16 cellular contexts compared by ENCODE assay signal in the genomic region with DNA sequence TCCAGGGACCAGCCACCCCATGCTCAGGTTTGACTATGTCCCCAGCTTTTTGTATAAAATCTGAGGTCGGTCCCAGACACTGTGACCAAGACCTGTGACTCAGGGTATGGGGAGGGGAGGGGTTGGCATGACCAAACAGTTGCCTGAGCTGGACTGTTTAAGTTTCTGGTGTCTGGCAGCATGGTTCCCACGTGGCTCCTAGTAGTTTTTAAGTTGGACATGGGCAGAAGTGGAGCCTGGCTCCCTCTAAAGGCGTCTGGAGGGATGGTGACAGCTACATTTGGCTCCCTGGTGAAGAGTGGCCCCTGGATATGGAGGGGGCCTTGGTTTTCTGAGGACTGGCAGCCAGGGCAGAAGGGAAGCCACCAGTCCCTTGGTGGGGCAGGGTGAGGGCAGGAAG. TPM values are rescaled to one million over a fixed set of nuclear protein-coding genes. Genes with fewer than 3 reads are reported as not detected.
DNase-seq lines count a peak whose midpoint lies in the region; ATAC-seq and TF ChIP-seq lines count a peak whose summit lies in the region.
"Had no signal": no experiment of that assay in that cellular context is flagged by ENCODE, and none has a peak within 500 bp of the region (broad histone marks: within the 10 kb centered on the region; RNA-seq: fewer than 3 reads in every experiment).

No MANE protein-coding gene starts in this region.

- TF ChIP-seq CTCF in DOHH2 (IDR thresholded peaks at IDR 0.05; ENCODE audit: low read depth, low read length, poor library complexity, severe bottlenecking) (peak; percentile 31), foreskin keratinocyte (conservative IDR thresholded peaks at IDR 0.05) (peak; percentile 36)

- H3K4me3 ChIP-seq in DOHH2 (ENCODE audit: low read length): no peak overlapping the region
- H3K4me3 ChIP-seq: lower lobe of right lung had no signal

- H3K36me3 ChIP-seq in DOHH2 (ENCODE audit: control insufficient read depth, low read length): peaks cover 67% of the 10 kb centered on the region

- no peaks in the 10 kb centered on the region for H3F3A ChIP-seq in DOHH2 (ENCODE audit: control insufficient read depth, insufficient read depth)

- H3K27me3 ChIP-seq in DOHH2 (ENCODE audit: control insufficient read depth, low read length) (no peaks in the 10 kb centered on the region), foreskin keratinocyte (no peaks in the 10 kb centered on the region)

- in situ Hi-C loops in ACHN (cut with HindIII; ENCODE audit: low pct_ligation_motif_present, low pct_unique_long_range_greater_than_20kb, low sequenced_read_pairs): no loop called here

- H3K9me2 ChIP-seq in DOHH2 (replicated peaks; ENCODE audit: control insufficient read depth, low read length): no peaks in the 10 kb centered on the region

- H4K20me1 ChIP-seq in DOHH2 (ENCODE audit: control insufficient read depth, insufficient read depth, low read depth, low read length): no peaks in the 10 kb centered on the region

- H3K27ac ChIP-seq in DOHH2 (ENCODE audit: low read depth, low read length): no peak overlapping the region
- no peak overlapping the region for H3K27ac ChIP-seq in foreskin keratinocyte
- H3K27ac ChIP-seq: lower lobe of right lung had no signal

- ATAC-seq in foreskin keratinocyte: peak; percentile 14
- ATAC-seq in HG03520 (IDR thresholded peaks at IDR 0.05; ENCODE audit: unreplicated experiment): no peak
- ATAC-seq: lower lobe of right lung had no signal

- H3K4me1 ChIP-seq in DOHH2 (ENCODE audit: control insufficient read depth, low read length) (peaks cover 9% of the 10 kb centered on the region), foreskin keratinocyte (no peaks in the 10 kb centered on the region)

- peaks cover 40% of the 10 kb centered on the region for H3K79me2 ChIP-seq in DOHH2 (ENCODE audit: control insufficient read depth, low read length)

- DNase-seq in HK-2 (ENCODE audit: unreplicated experiment) (peak; percentile 17), SW480 (ENCODE audit: low spot score) (peak; percentile 22), foreskin keratinocyte (no peak), HuH-7.5 (ENCODE audit: low spot score) (no peak), ACHN (no peak), NCI-H446 (lab: John Stamatoyannopoulos, UW) (no peak)
- DNase-seq: activated CD4-positive, alpha-beta T cell treated with anti-CD3 and anti-CD28 coated beads for 48 hours; activated naive CD4-positive, alpha-beta T cell treated with anti-CD3 and anti-CD28 coated beads, Interleukin-2, amount 50 U/mL, for 16 hours; COR-L47; lower lobe of right lung; stimulated activated CD4-positive, alpha-beta T cell treated with anti-CD3 and anti-CD28 coated beads, Interleukin-4, amount 100 ng/mL, for 24 hours had no signal

- no peaks in the 10 kb centered on the region for H3K9me3 ChIP-seq in DOHH2 (ENCODE audit: control insufficient read depth, insufficient read depth, low read length)
- H3K9me3 ChIP-seq: lower lobe of right lung had no signal

- no peak overlapping the region for H3K4me2 ChIP-seq in DOHH2 (ENCODE audit: low read length)

RNA-seq across cellular contexts. Expression of a gene that starts 7.9 kb away (rescaled TPM):
- total RNA-seq in foreskin keratinocyte: 14.0 and 15.5 TPM in 2 replicates
- polyA plus RNA-seq in foreskin keratinocyte: 2.5 and 2.7 TPM in 2 replicates

RNA-seq across cellular contexts. Expression of a gene that starts 8.2 kb away (rescaled TPM):
- total RNA-seq in foreskin keratinocyte: 24.2 and 27.4 TPM in 2 replicates
- polyA plus RNA-seq in foreskin keratinocyte: 11.3 and 12.6 TPM in 2 replicates

RNA-seq across cellular contexts. Expression of a gene that starts 40.3 kb away (rescaled TPM):
- total RNA-seq in foreskin keratinocyte: 41.1 and 58.5 TPM in 2 replicates
- polyA plus RNA-seq in foreskin keratinocyte: 35.2 and 48.0 TPM in 2 replicates

RNA-seq across cellular contexts. Expression of a gene that starts 54.6 kb away (rescaled TPM):
- total RNA-seq in foreskin keratinocyte: 0.11 and 0.17 TPM in 2 replicates
- 0.07 and 0.15 TPM in 2 replicates for polyA plus RNA-seq in foreskin keratinocyte
- total RNA-seq: dermis microvascular lymphatic vessel endothelial cell, glomerular endothelial cell, NCI-H460 had no signal

Comparison
In these comparisons a context has a peak if more than half of its experiments do, and no peak if none do; other contexts are left out.
1. DNase-seq: peak in HK-2 (single experiment) and SW480 (single experiment); none in foreskin keratinocyte (0 of 2), HuH-7.5 (single experiment), ACHN (single experiment) and NCI-H446 (0 of 2).